8 cellular contexts compared by ENCODE assay signal in the genomic region with DNA sequence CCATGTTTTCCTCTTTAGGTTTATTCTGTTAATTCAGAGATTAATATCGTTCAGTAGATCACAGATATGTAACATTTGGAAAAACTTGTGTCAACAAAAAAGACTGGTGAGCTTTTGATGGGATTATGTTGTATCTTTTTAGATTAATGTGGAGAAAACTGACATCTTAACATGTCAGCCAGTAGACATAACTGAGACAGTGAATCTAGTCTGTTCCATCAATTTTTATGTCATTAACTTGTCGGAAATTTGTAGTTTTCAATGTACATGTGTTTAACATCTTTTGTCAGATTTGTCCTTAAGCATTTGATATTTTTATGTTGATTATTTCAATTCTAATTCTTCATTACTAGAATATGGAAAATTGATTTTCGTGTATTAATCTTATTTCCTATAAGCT. TPM values are rescaled to one million over a fixed set of nuclear protein-coding genes. Genes with fewer than 3 reads are reported as not detected.
"Had no signal": no experiment of that assay in that cellular context is flagged by ENCODE, and none has a peak within 500 bp of the region (broad histone marks: within the 10 kb centered on the region; RNA-seq: fewer than 3 reads in every experiment).

No MANE protein-coding gene starts in this region.

- H3K27ac ChIP-seq: HL-60 had no signal

- DNase-seq: IMR-90, KBM-7, KG1 had no signal

- H3K4me3 ChIP-seq: K562 had no signal

- FAIRE-seq: HepG2, HTR-8/SVneo, K562 had no signal

RNA-seq across cellular contexts. Expression of a gene that starts 42.0 kb away (rescaled TPM):
- polyA plus RNA-seq: HepG2, IgD-negative memory B cell, IMR-90, K562 had no signal

RNA-seq across cellular contexts. Expression of a gene that starts 58.5 kb away (rescaled TPM):
- polyA plus RNA-seq: HepG2 had no signal
